18 cellular contexts compared by ENCODE assay signal in genomic region chr4:10926025-10926424, GRCh38.
DNase-seq lines count a peak whose midpoint lies in the region; ATAC-seq and TF ChIP-seq lines count a peak whose summit lies in the region.
"Had no signal": no experiment of that assay in that cellular context is flagged by ENCODE, and none has a peak within 500 bp of the region (broad histone marks: within the 10 kb centered on the region; RNA-seq: fewer than 3 reads in every experiment).

No MANE protein-coding gene starts in this region.

- no peak overlapping the region for H3K9ac ChIP-seq in neural progenitor cell

- H3K36me3 ChIP-seq in neural progenitor cell: no peaks in the 10 kb centered on the region

- no peak overlapping the region for H2AFZ ChIP-seq in neural progenitor cell (replicated peaks)
- H2AFZ ChIP-seq: PC-9 had no signal

- H3F3A ChIP-seq in neural progenitor cell (ENCODE audit: low read depth): peaks cover 19% of the 10 kb centered on the region

- no peak overlapping the region for H3K27ac ChIP-seq in neural progenitor cell
- H3K27ac ChIP-seq: PC-9 had no signal

- peaks cover 36% of the 10 kb centered on the region for H3K4me1 ChIP-seq in neural progenitor cell

- H3K4me3 ChIP-seq in epithelial cell of esophagus (ENCODE audit: low read length) (no peak overlapping the region), neural progenitor cell (no peak overlapping the region)
- H3K4me3 ChIP-seq: PC-9 had no signal

- H3K9me3 ChIP-seq in neural progenitor cell (ENCODE audit: low read depth): no peaks in the 10 kb centered on the region

- TF ChIP-seq CTCF in epithelial cell of esophagus (IDR thresholded peaks at IDR 0.05; ENCODE audit: insufficient read depth, low read depth, low read length, missing control alignments): no peak
- TF ChIP-seq CTCF in neural progenitor cell (IDR thresholded peaks at IDR 0.05): no peak

- peaks cover 3% of the 10 kb centered on the region for H4K20me1 ChIP-seq in neural progenitor cell (ENCODE audit: low read depth)

- ATAC-seq in GM19328 (IDR thresholded peaks at IDR 0.05; ENCODE audit: unreplicated experiment) (no peak), GM19455 (IDR thresholded peaks at IDR 0.05; ENCODE audit: unreplicated experiment) (no peak)
- ATAC-seq: activated naive CD4-positive, alpha-beta T cell treated with anti-CD3 and anti-CD28 coated beads, Interleukin-2, amount 50 U/mL, for 72 hours; effector memory CD8-positive, alpha-beta T cell; natural killer cell treated with Interleukin-12 subunit alpha and Interleukin-12 subunit beta and Interleukin-15 and Interleukin-18, amount 100 ng/mL, for 72 hours had no signal

- DNase-seq in ELR (ENCODE audit: low read depth) (peak; percentile 48), NCI-H446 treated with DMSO at 0.1 percent for 48 hours (lab: John Stamatoyannopoulos, UW) (peak; percentile 40), epithelial cell of esophagus (ENCODE audit: low read depth) (peak; percentile 39), neural progenitor cell (ENCODE audit: low spot score) (peak; percentile 50), NCI-H187 treated with DMSO at 0.1 percent for 48 hours (lab: John Stamatoyannopoulos, UW) (no peak), COLO668 (lab: John Stamatoyannopoulos, UW; ENCODE audit: unreplicated experiment) (no peak)
- DNase-seq: activated CD4-positive, alpha-beta T cell treated with anti-CD3 and anti-CD28 coated beads, Interleukin-2, amount 50 U/mL, for 48 hours; activated T-cell treated with anti-CD3 and anti-CD28 coated beads, Interleukin-2, amount 50 U/mL, for 1 hour; caudate nucleus; effector memory CD8-positive, alpha-beta T cell; MM.1S; NCI-H1930; NCI-H526 treated with DMSO at 0.1 percent for 48 hours; PC-9 had no signal

- no peaks in the 10 kb centered on the region for H3K27me3 ChIP-seq in neural progenitor cell

- peaks cover 2% of the 10 kb centered on the region for H3K36me3 Mint-ChIP-seq in neural progenitor cell
- H3K36me3 Mint-ChIP-seq: activated naive CD4-positive, alpha-beta T cell treated with anti-CD3 and anti-CD28 coated beads, Interleukin-2, amount 50 U/mL, for 72 hours; natural killer cell treated with Interleukin-12 subunit alpha and Interleukin-12 subunit beta and Interleukin-15 and Interleukin-18, amount 100 ng/mL, for 72 hours had no signal

- H3K79me2 ChIP-seq in neural progenitor cell (ENCODE audit: low read depth): no peaks in the 10 kb centered on the region

- peak overlapping the region; percentile 58 for H3K4me2 ChIP-seq in neural progenitor cell
- H3K4me2 ChIP-seq: PC-9 had no signal

- no peak overlapping the region for H3K4me3 Mint-ChIP-seq in neural progenitor cell
- H3K4me3 Mint-ChIP-seq: effector memory CD8-positive, alpha-beta T cell; natural killer cell treated with Interleukin-12 subunit alpha and Interleukin-12 subunit beta and Interleukin-15 and Interleukin-18, amount 100 ng/mL, for 72 hours had no signal

- peaks cover 6% of the 10 kb centered on the region for H3K9me3 Mint-ChIP-seq in neural progenitor cell

- no peak overlapping the region for H3K27ac Mint-ChIP-seq in neural progenitor cell
- H3K27ac Mint-ChIP-seq: activated naive CD4-positive, alpha-beta T cell treated with anti-CD3 and anti-CD28 coated beads, Interleukin-2, amount 50 U/mL, for 72 hours; effector memory CD8-positive, alpha-beta T cell; natural killer cell treated with Interleukin-12 subunit alpha and Interleukin-12 subunit beta and Interleukin-15 and Interleukin-18, amount 100 ng/mL, for 72 hours had no signal

- H3K27me3 Mint-ChIP-seq in neural progenitor cell (ENCODE audit: insufficient read depth, low read depth): peaks cover 6% of the 10 kb centered on the region
- H3K27me3 Mint-ChIP-seq: effector memory CD8-positive, alpha-beta T cell; natural killer cell treated with Interleukin-12 subunit alpha and Interleukin-12 subunit beta and Interleukin-15 and Interleukin-18, amount 100 ng/mL, for 72 hours had no signal

- peaks cover 34% of the 10 kb centered on the region for H3K4me1 Mint-ChIP-seq in neural progenitor cell

Comparison
In these comparisons a context has a peak if more than half of its experiments do, and no peak if none do; other contexts are left out.
1. DNase-seq: peak in ELR (single experiment), NCI-H446 treated with DMSO at 0.1 percent for 48 hours (single experiment), epithelial cell of esophagus (single experiment) and neural progenitor cell (single experiment); none in NCI-H187 treated with DMSO at 0.1 percent for 48 hours (single experiment) and COLO668 (single experiment).